ENCODE assay signal across 8 cellular contexts in genomic region chr15:40593588-40594428, GRCh38. TPM values are rescaled to one million over a fixed set of nuclear protein-coding genes. Genes with fewer than 3 reads are reported as not detected.
DNase-seq lines count a peak whose midpoint lies in the region; ATAC-seq and TF ChIP-seq lines count a peak whose summit lies in the region.

KNL1 (plus strand) TSS chr15:40594249; CDS start chr15:40602932, 8,683 bp downstream.

- ATAC-seq in GM21717 (IDR thresholded peaks at IDR 0.05; ENCODE audit: unreplicated experiment) (peak; percentile 65), mucosa of descending colon (peak; percentile 94)

- H3F3A ChIP-seq in PC-9 (ENCODE audit: insufficient read depth, low read depth): peaks cover 9% of the 10 kb centered on the region; the same call in 1 of the 2 replicates

- DNase-seq in DMS153 (lab: John Stamatoyannopoulos, UW) (peak; percentile 73), KBM-7 (peak; percentile 99), PC-9 (peak; percentile 79 to 94), activated T-cell treated with anti-CD3 and anti-CD28 coated beads for 48 hours (ENCODE audit: low read depth) (peak; percentile 87), epithelial cell of proximal tubule (ENCODE audit: low read depth) (peak; percentile 81), mucosa of descending colon (peak; percentile 91 to 97 (median 92))
- DNase-seq in stimulated activated CD8-positive, alpha-beta memory T cell treated with anti-CD3 and anti-CD28 coated beads, Interleukin-4, amount 100 ng/mL, for 1 hour (ENCODE audit: low read depth in 2 of 2, low spot score in 1 of 2): peak; percentile 74 to 83

- H4K20me1 ChIP-seq in PC-9 (ENCODE audit: insufficient read depth): no peaks in the 10 kb centered on the region

- no peaks in the 10 kb centered on the region for H3K36me3 ChIP-seq in PC-9 (ENCODE audit: low read depth)
- no peaks in the 10 kb centered on the region for H3K36me3 ChIP-seq in mucosa of descending colon (ENCODE audit: low read depth)

- H3K9me3 ChIP-seq in PC-9 (ENCODE audit: insufficient read depth, low read depth) (no peaks in the 10 kb centered on the region), mucosa of descending colon (no peaks in the 10 kb centered on the region)

- peak within 1 kb of the TSS; percentile 93 for H3K4me3 ChIP-seq in PC-9
- peak within 1 kb of the TSS; percentile 83 for H3K4me3 ChIP-seq in epithelial cell of proximal tubule (ENCODE audit: low read depth, low read length)
- H3K4me3 ChIP-seq in mucosa of descending colon: peak within 1 kb of the TSS; percentile 36

- POLR2A ChIA-PET in PC-9 (lab: Charles Lee; ENCODE audit: unreplicated experiment): no interaction called here

- TF ChIP-seq CTCF in PC-9 (conservative IDR thresholded peaks at IDR 0.05) (no peak), epithelial cell of proximal tubule (conservative IDR thresholded peaks at IDR 0.05; ENCODE audit: low read depth, low read length) (no peak), mucosa of descending colon (IDR thresholded peaks at IDR 0.05) (no peak)

- H3K27me3 ChIP-seq in PC-9 (ENCODE audit: insufficient read depth, low read depth): no peaks in the 10 kb centered on the region

- peak within 1 kb of the TSS; percentile 97 for H2AFZ ChIP-seq in PC-9

- H3K79me2 ChIP-seq in PC-9 (ENCODE audit: low read depth): peaks cover 40% of the 10 kb centered on the region

- CTCF ChIA-PET in PC-9 (lab: Charles Lee): no interaction called here

- BruUV-seq in PC-9 (replicated peaks; lab: Mats Ljungman, UMichigan): TSS peak; percentile 44

- H3K4me2 ChIP-seq in PC-9: peak within 1 kb of the TSS; percentile 98

- peaks cover 8% of the 10 kb centered on the region; the same call in 1 of the 2 replicates for H3K4me1 ChIP-seq in PC-9 (replicated peaks; ENCODE audit: insufficient read depth)
- no peaks in the 10 kb centered on the region for H3K4me1 ChIP-seq in mucosa of descending colon (ENCODE audit: low read depth)

- H3K9me2 ChIP-seq in PC-9 (ENCODE audit: insufficient read depth): no peaks in the 10 kb centered on the region

- peak within 1 kb of the TSS; percentile 88 for H3K27ac ChIP-seq in PC-9

- intact Hi-C loops in PC-9 (cut with micrococcal nuclease; ENCODE audit: unreplicated experiment): loop anchor here (10.0 kb wide), 1 partner anchor 181 kb away; no protein-coding TSS in a partner anchor
- intact Hi-C loops in mucosa of descending colon (cut with DNase I, micrococcal nuclease): no loop called here

- in situ Hi-C loops in KBM-7 (cut with MboI; ENCODE audit: low pct_unique_long_range_greater_than_20kb, low sequenced_read_pairs): no loop called here

RNA-seq across cellular contexts. Expression of gene KNL1, which starts in this region (rescaled TPM):
- total RNA-seq in PC-9 (2021): 16.2 and 27.5 TPM in 2 replicates
- 23.9 and 31.3 TPM in 2 replicates for total RNA-seq in epithelial cell of proximal tubule
- total RNA-seq in mucosa of descending colon: 1 to 10 TPM; 1.6 to 9.7 (median 3.1) TPM

Comparison
In these comparisons a context has a peak if more than half of its experiments do, and no peak if none do; other contexts are left out.
1. Peak in every context shown above with its lines: DNase-seq, ATAC-seq, H3K4me3 ChIP-seq and H3K27ac ChIP-seq.
2. H3K4me3 ChIP-seq: peak in every context shown above with its lines; median percentile 93 in PC-9; 83 in epithelial cell of proximal tubule; 36 in mucosa of descending colon.